1 cellular context compared by ENCODE assay signal in genomic region chr19:17605761-17606745, GRCh38.
A peak's percentile ranks its signal among the peaks of the same experiment; 100 is the strongest.
TF ChIP-seq lines count a peak whose summit lies in the region.

No MANE protein-coding gene starts in this region.

TF ChIP-seq in HepG2, 621 proteins besides CTCF, POLR2A, EP300 and RAD21 (continued from another document and continues in another):
- TF ChIP-seq FOXO4 (CRISPR knock-in tag; conservative IDR thresholded peaks at IDR 0.05) (0 out of 2 replicates have a peak, but pooled peaks have one; percentile 96), BCL6 (CRISPR knock-in tag; IDR thresholded peaks at IDR 0.05) (0 out of 2 replicates have a peak, but pooled peaks have one; percentile 36), ZNF784 (CRISPR knock-in tag; IDR thresholded peaks at IDR 0.05; ENCODE audit: borderline replicate concordance) (peak; percentile 98), ZNF12 (CRISPR knock-in tag; IDR thresholded peaks at IDR 0.05) (peak; percentile 68; the same call in 1 of the 2 replicates), IKZF4 (CRISPR knock-in tag; IDR thresholded peaks at IDR 0.05; ENCODE audit: borderline replicate concordance, low read depth, not compliant biosample characterization) (peak; percentile 98), LBX2 (CRISPR knock-in tag; IDR thresholded peaks at IDR 0.05; ENCODE audit: borderline replicate concordance) (peak; percentile 99), ZNF34 (CRISPR knock-in tag; IDR thresholded peaks at IDR 0.05; ENCODE audit: borderline replicate concordance) (peak; percentile 97), GABPA (IDR thresholded peaks at IDR 0.05; ENCODE audit: low read depth, low read length) (no peak), GABPA (CRISPR knock-in tag; IDR thresholded peaks at IDR 0.05; ENCODE audit: low read depth) (no peak), ZNF318 (CRISPR knock-in tag; IDR thresholded peaks at IDR 0.05) (peak; percentile 99), CBX5 (CRISPR knock-in tag; IDR thresholded peaks at IDR 0.05; ENCODE audit: borderline replicate concordance) (no peak; the same call in 1 of the 2 replicates), JDP2 (CRISPR knock-in tag; IDR thresholded peaks at IDR 0.05; ENCODE audit: borderline replicate concordance) (no peak), TBX2 (CRISPR knock-in tag; IDR thresholded peaks at IDR 0.05; ENCODE audit: borderline replicate concordance) (peak; percentile 97), ZNF614 (CRISPR knock-in tag; IDR thresholded peaks at IDR 0.05; ENCODE audit: borderline replicate concordance) (peak; percentile 92; the same call in 1 of the 2 replicates), TP53 (CRISPR knock-in tag; conservative IDR thresholded peaks at IDR 0.05) (peak; percentile 76; the same call in 1 of the 2 replicates), ZNF280B (CRISPR knock-in tag; IDR thresholded peaks at IDR 0.05; ENCODE audit: borderline replicate concordance) (peak; percentile 98), PAX8 (CRISPR knock-in tag; IDR thresholded peaks at IDR 0.05; ENCODE audit: borderline replicate concordance) (peak; percentile 100), ZNF382 (CRISPR knock-in tag; IDR thresholded peaks at IDR 0.05; ENCODE audit: borderline replicate concordance) (no peak), HNF4A (CRISPR knock-in tag; IDR thresholded peaks at IDR 0.05) (no peak), ZXDC (CRISPR knock-in tag; IDR thresholded peaks at IDR 0.05) (peak; percentile 98), ZNF850 (CRISPR knock-in tag; conservative IDR thresholded peaks at IDR 0.05) (0 out of 2 replicates have a peak, but pooled peaks have one; percentile 41), KLF13 (CRISPR knock-in tag; IDR thresholded peaks at IDR 0.05) (0 out of 2 replicates have a peak, but pooled peaks have one; percentile 42), FOSL2 (CRISPR knock-in tag; IDR thresholded peaks at IDR 0.05) (peak; percentile 52; the same call in 1 of the 2 replicates), ZNF17 (CRISPR knock-in tag; IDR thresholded peaks at IDR 0.05) (peak; percentile 96), ZNF256 (CRISPR knock-in tag; conservative IDR thresholded peaks at IDR 0.05) (peak; percentile 92), IRF1 (CRISPR knock-in tag; IDR thresholded peaks at IDR 0.05; ENCODE audit: low read depth) (peak; percentile 92), ZNF878 (CRISPR knock-in tag; IDR thresholded peaks at IDR 0.05) (peak; percentile 90; the same call in 1 of the 2 replicates), KDM2A (CRISPR knock-in tag; IDR thresholded peaks at IDR 0.05; ENCODE audit: borderline replicate concordance, low read depth) (peak; percentile 87), ZSCAN29 (CRISPR knock-in tag; conservative IDR thresholded peaks at IDR 0.05) (peak; percentile 93), ZNF691 (CRISPR knock-in tag; IDR thresholded peaks at IDR 0.05; ENCODE audit: borderline replicate concordance, low read depth) (peak; percentile 96), ZNF263 (CRISPR knock-in tag; IDR thresholded peaks at IDR 0.05) (peak; percentile 82), ZNF639 (CRISPR knock-in tag; conservative IDR thresholded peaks at IDR 0.05) (peak; percentile 79), NCOR1 (IDR thresholded peaks at IDR 0.05; ENCODE audit: borderline replicate concordance, low read length) (no peak), ZNF343 (CRISPR knock-in tag; IDR thresholded peaks at IDR 0.05) (peak; percentile 99), KLF16 (CRISPR knock-in tag; IDR thresholded peaks at IDR 0.05) (peak; percentile 77 to 95; a peak in 3 of 4 replicates), NR0B2 (CRISPR knock-in tag; IDR thresholded peaks at IDR 0.05) (peak; percentile 99), ZNF577 (CRISPR knock-in tag; IDR thresholded peaks at IDR 0.05; ENCODE audit: borderline replicate concordance, low read depth) (peak; percentile 97), FOSL1 (CRISPR knock-in tag; IDR thresholded peaks at IDR 0.05; ENCODE audit: borderline replicate concordance) (0 out of 2 replicates have a peak, but pooled peaks have one; percentile 61), ZNF605 (CRISPR knock-in tag; IDR thresholded peaks at IDR 0.05) (peak; percentile 89; the same call in 1 of the 2 replicates), ZNF33B (CRISPR knock-in tag; IDR thresholded peaks at IDR 0.05) (peak; percentile 100), ESRRA (CRISPR knock-in tag; IDR thresholded peaks at IDR 0.05; ENCODE audit: low read depth) (peak; percentile 85; the same call in 1 of the 2 replicates), PAWR (CRISPR knock-in tag; IDR thresholded peaks at IDR 0.05; ENCODE audit: borderline replicate concordance) (peak; percentile 97; the same call in 1 of the 2 replicates), GFI1 (CRISPR knock-in tag; IDR thresholded peaks at IDR 0.05; ENCODE audit: borderline replicate concordance) (peak; percentile 91), ZNF768 (CRISPR knock-in tag; IDR thresholded peaks at IDR 0.05) (peak; percentile 85)
